Comparison of ENCODE assay signal across 12 cellular contexts in the genomic region with DNA sequence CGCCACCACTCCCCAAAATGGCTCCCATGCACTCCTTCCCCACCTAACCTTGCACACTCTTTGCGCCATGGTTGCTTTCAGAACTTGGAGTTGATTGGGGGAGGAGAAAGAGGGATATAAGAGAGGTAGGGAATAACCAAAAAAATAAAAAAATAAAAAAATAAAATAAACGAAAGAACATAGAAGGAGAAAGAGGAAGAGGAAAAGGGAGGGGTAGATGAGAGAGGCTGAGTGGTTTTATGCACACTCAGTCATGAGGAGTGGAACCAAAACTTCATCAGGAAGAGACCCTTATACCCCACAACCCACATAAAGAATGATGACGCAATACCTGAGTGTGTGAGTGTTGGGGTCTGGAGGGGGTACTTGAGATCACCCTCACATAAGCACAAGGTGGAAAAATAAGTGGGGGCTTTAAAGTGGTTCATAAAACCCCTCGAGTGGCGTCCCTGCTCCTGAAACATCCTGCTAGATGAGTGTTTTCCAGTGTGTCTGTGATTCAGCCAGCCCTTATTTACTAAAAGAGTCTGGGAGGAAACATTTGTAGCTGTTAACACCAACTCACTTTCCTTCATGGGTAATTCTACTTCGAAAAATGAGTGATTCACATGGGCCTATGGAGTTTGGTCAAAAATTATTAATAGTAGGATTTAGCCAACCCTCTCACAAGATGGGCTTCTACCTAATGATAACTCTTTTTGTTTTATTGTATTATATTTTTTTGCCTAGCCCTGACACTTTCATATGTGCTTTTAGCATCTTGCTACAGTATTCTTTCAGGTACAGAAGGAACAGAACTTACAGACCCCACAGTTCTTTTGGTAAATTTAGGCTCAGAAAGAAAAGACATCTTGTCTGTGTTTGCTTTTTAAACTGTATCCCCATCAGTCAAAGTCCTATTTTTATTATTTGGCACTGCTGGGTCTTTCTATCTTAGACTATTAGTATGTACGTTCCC. TPM values are rescaled to one million over a fixed set of nuclear protein-coding genes. Genes with fewer than 3 reads are reported as not detected.
DNase-seq lines count a peak whose midpoint lies in the region; ATAC-seq, FAIRE-seq and TF ChIP-seq lines count a peak whose summit lies in the region.
"Had no signal": no experiment of that assay in that cellular context is flagged by ENCODE, and none has a peak within 500 bp of the region (broad histone marks: within the 10 kb centered on the region; RNA-seq: fewer than 3 reads in every experiment).

No MANE protein-coding gene starts in this region.

- peaks cover 79% of the 10 kb centered on the region for H3K4me1 Mint-ChIP-seq in T-helper 17 cell
- H3K4me1 Mint-ChIP-seq in effector memory CD8-positive, alpha-beta T cell (ENCODE audit: low read depth in 2 of 2) = peaks cover 62 to 75% of the 10 kb centered on the region in 2 donors

- peak overlapping the region; percentile 99 for H3K27ac Mint-ChIP-seq in T-helper 17 cell
- peak overlapping the region; percentile 86 to 98 for H3K27ac Mint-ChIP-seq in effector memory CD8-positive, alpha-beta T cell
- H3K27ac Mint-ChIP-seq: nephron had no signal

- H3K9me3 ChIP-seq in T-helper 17 cell (ENCODE audit: control insufficient read depth, low read length, poor library complexity, severe bottlenecking) = peaks cover 15% of the 10 kb centered on the region

- ATAC-seq in T-helper 17 cell = peak; percentile 21
- ATAC-seq in effector memory CD8-positive, alpha-beta T cell (replicated peaks) = peak; percentile 21

- peaks cover 27% of the 10 kb centered on the region for H3K36me3 Mint-ChIP-seq in T-helper 17 cell (ENCODE audit: low read depth)
- peaks cover 44% of the 10 kb centered on the region for H3K36me3 Mint-ChIP-seq in effector memory CD8-positive, alpha-beta T cell (ENCODE audit: insufficient read depth)

- TF ChIP-seq POLR2A in GM18526 (IDR thresholded peaks at IDR 0.05; ENCODE audit: extremely low read depth, insufficient read length) = peak; percentile 35

- no peaks in the 10 kb centered on the region for H3K9me3 Mint-ChIP-seq in effector memory CD8-positive, alpha-beta T cell
- H3K9me3 Mint-ChIP-seq: nephron had no signal

- DNase-seq in CD1c-positive myeloid dendritic cell (ENCODE audit: extremely low spot score) = peak; percentile 19
- DNase-seq in T-helper 17 cell = peak in 1 of 3 donors; percentile 19
- no peak for DNase-seq in effector memory CD8-positive, alpha-beta T cell
- DNase-seq in dermis blood vessel endothelial cell = no peak
- DNase-seq in RCC 7860 (ENCODE audit: low spot score) = no peak
- DNase-seq in frontal cortex (ENCODE audit: low spot score in 2 of 2) = no peak
- DNase-seq in NCI-H345 treated with DMSO at 0.1 percent for 48 hours (lab: John Stamatoyannopoulos, UW; ENCODE audit: unreplicated experiment) = no peak
- DNase-seq: aorta, NCI-H2227 treated with DMSO at 0.1 percent for 48 hours had no signal

- FAIRE-seq in RCC 7860 (lab: Jason Lieb, UNC) (no peak), frontal cortex (lab: Jason Lieb, UNC) (no peak)
- FAIRE-seq: TTC549 had no signal

- H3K27me3 Mint-ChIP-seq in T-helper 17 cell = no peaks in the 10 kb centered on the region
- H3K27me3 Mint-ChIP-seq in effector memory CD8-positive, alpha-beta T cell = no peaks in the 10 kb centered on the region

- H3K4me3 Mint-ChIP-seq in T-helper 17 cell = peak overlapping the region; percentile 99
- peak overlapping the region; percentile 93 to 97 for H3K4me3 Mint-ChIP-seq in effector memory CD8-positive, alpha-beta T cell
- H3K4me3 Mint-ChIP-seq: nephron had no signal

RNA-seq across cellular contexts. Expression of a gene that starts 5.2 kb away (rescaled TPM):
- total RNA-seq in T-helper 17 cell (10 to 100 TPM; 67.8 to 70.6 TPM), dermis blood vessel endothelial cell (not detected in 2 replicates), frontal cortex (not detected)

Comparison
In these comparisons a context has a peak if more than half of its experiments do, and no peak if none do; other contexts are left out.
1. RNA of a gene that starts 5.2 kb away (total RNA-seq): 67.8 to 70.6 TPM in T-helper 17 cell; not detected in dermis blood vessel endothelial cell and not detected in frontal cortex (single experiment); every median in the first group is over 10 times any median in the second.